2 cellular contexts compared by ENCODE assay signal in genomic region chr12:54050479-54050805, GRCh38.
TF ChIP-seq lines count a peak whose summit lies in the region.

No MANE protein-coding gene starts in this region.

TF ChIP-seq in HEK293, 187 proteins besides CTCF, POLR2A, EP300 and RAD21:
- TF ChIP-seq KLF8 (tag by site-specific recombination; IDR thresholded peaks at IDR 0.05) (0 out of 2 replicates have a peak, but pooled peaks have one; percentile 12), ZNF792 (tag by site-specific recombination; IDR thresholded peaks at IDR 0.05) (no peak), ZNF510 (tag by site-specific recombination; IDR thresholded peaks at IDR 0.05; ENCODE audit: insufficient replicate concordance) (no peak), ZNF623 (tag by site-specific recombination; IDR thresholded peaks at IDR 0.05) (no peak), GLIS1 (tag by site-specific recombination; IDR thresholded peaks at IDR 0.05) (0 out of 2 replicates have a peak, but pooled peaks have one; percentile 18), FEZF1 (tag by site-specific recombination; IDR thresholded peaks at IDR 0.05) (0 out of 2 replicates have a peak, but pooled peaks have one; percentile 10)

TF ChIP-seq in H1, 55 proteins besides CTCF, POLR2A, EP300 and RAD21:
- TF ChIP-seq CBX8 (IDR thresholded peaks at IDR 0.05; ENCODE audit: borderline replicate concordance, low read depth, low read length) = 0 out of 2 replicates have a peak, but pooled peaks have one; percentile 84
- no peak for TF ChIP-seq USF2 (IDR thresholded peaks at IDR 0.05; ENCODE audit: low read length)
